In genomic region chr2:158996378-158996993, GRCh38 we compare ENCODE assay signal across 13 cellular contexts. TPM values are rescaled to one million over a fixed set of nuclear protein-coding genes. Genes with fewer than 3 reads are reported as not detected.
DNase-seq lines count a peak whose midpoint lies in the region; ATAC-seq and TF ChIP-seq lines count a peak whose summit lies in the region.
"Had no signal": no experiment of that assay in that cellular context is flagged by ENCODE, and none has a peak within 500 bp of the region (broad histone marks: within the 10 kb centered on the region; RNA-seq: fewer than 3 reads in every experiment).

No MANE protein-coding gene starts in this region.

- H3K27me3 ChIP-seq in heart right ventricle (no peaks in the 10 kb centered on the region), gastroesophageal sphincter (no peaks in the 10 kb centered on the region), SJCRH30 (no peaks in the 10 kb centered on the region)
- H3K27me3 ChIP-seq: vagina had no signal

- no peak for TF ChIP-seq EP300 in gastroesophageal sphincter (IDR thresholded peaks at IDR 0.05)

- TF ChIP-seq POLR2A in gastroesophageal sphincter (IDR thresholded peaks at IDR 0.05): no peak

- peaks cover 7% of the 10 kb centered on the region for H3K36me3 Mint-ChIP-seq in type B pancreatic cell

- H3K4me3 ChIP-seq in heart right ventricle: no peak overlapping the region
- H3K4me3 ChIP-seq in gastroesophageal sphincter: no peak overlapping the region
- no peak overlapping the region for H3K4me3 ChIP-seq in SJCRH30
- H3K4me3 ChIP-seq: vagina had no signal

- H3K27me3 Mint-ChIP-seq in type B pancreatic cell: no peaks in the 10 kb centered on the region

- H3K9me3 Mint-ChIP-seq in type B pancreatic cell: no peaks in the 10 kb centered on the region

- H3K27ac ChIP-seq in heart right ventricle (peak overlapping the region in 1 of 10 donors; percentile 59), gastroesophageal sphincter (no peak overlapping the region), SJCRH30 (no peak overlapping the region)
- H3K27ac ChIP-seq: vagina had no signal

- H3K27ac Mint-ChIP-seq in type B pancreatic cell: peak overlapping the region; percentile 1

- intact Hi-C loops in heart right ventricle (cut with DNase I): no loop called here
- intact Hi-C loops in left cardiac atrium (cut with DNase I): no loop called here

- 89 to 92% methylated on average over 4 of the region's 4 CpGs for WGBS in heart right ventricle, 2 donors
- WGBS in gastroesophageal sphincter (ENCODE audit: low coverage in 1 of 2), 2 donors: 88 to 91% methylated on average over 4 of the region's 4 CpGs

- H3K9me3 ChIP-seq in heart right ventricle (no peaks in the 10 kb centered on the region), gastroesophageal sphincter (no peaks in the 10 kb centered on the region), SJCRH30 (replicated peaks) (no peaks in the 10 kb centered on the region)
- H3K9me3 ChIP-seq: vagina had no signal

- no peak overlapping the region for H3K4me3 Mint-ChIP-seq in type B pancreatic cell

- TF ChIP-seq CTCF in heart right ventricle (IDR thresholded peaks at IDR 0.05) (peak in 8 of 9 donors; percentile 14 to 51 (median 32)), gastroesophageal sphincter (IDR thresholded peaks at IDR 0.05) (peak in 3 of 4 experiments; percentile 5 to 38 (median 19)), type B pancreatic cell (conservative IDR thresholded peaks at IDR 0.05) (peak; percentile 77)

- H3K36me3 ChIP-seq in heart right ventricle (peaks cover 0 to 8% (median 0%) of the 10 kb centered on the region in 9 donors), gastroesophageal sphincter (peaks cover 0 to 6% of the 10 kb centered on the region in 2 donors), SJCRH30 (no peaks in the 10 kb centered on the region)
- H3K36me3 ChIP-seq: vagina had no signal

- DNase-seq in heart right ventricle (no peak), left cardiac atrium (no peak), OCI-M1 (lab: John Stamatoyannopoulos, UW) (peak; percentile 10), type B pancreatic cell (ENCODE audit: extremely low spot score, unreplicated experiment) (no peak), SJCRH30 (no peak)
- DNase-seq in stimulated activated CD4-positive, alpha-beta T cell treated with anti-CD3 and anti-CD28 coated beads, Interleukin-4, amount 100 ng/mL, for 4 hours: no peak
- DNase-seq: activated CD8-positive, alpha-beta memory T cell treated with anti-CD3 and anti-CD28 coated beads, Interleukin-2, amount 50 U/mL, for 48 hours; kidney glomerular epithelial cell; NCI-H345; stimulated activated CD4-positive, alpha-beta T cell treated with anti-CD3 and anti-CD28 coated beads, Interleukin-12 subunit alpha, Interleukin-12 subunit beta, amount 100 ng/mL, for 4 hours had no signal

- peaks cover 45% of the 10 kb centered on the region for H3K4me1 Mint-ChIP-seq in type B pancreatic cell (ENCODE audit: unreplicated experiment)

- H3K4me1 ChIP-seq in heart right ventricle (peaks cover 8 to 90% (median 68%) of the 10 kb centered on the region in 9 donors), gastroesophageal sphincter (peaks cover 0 to 64% (median 0%) of the 10 kb centered on the region in 3 donors), SJCRH30 (peaks cover 14% of the 10 kb centered on the region)

- ATAC-seq in heart right ventricle: no peak
- ATAC-seq in left cardiac atrium: no peak
- no peak for ATAC-seq in gastroesophageal sphincter
- ATAC-seq in GM18870 (IDR thresholded peaks at IDR 0.05; ENCODE audit: unreplicated experiment): no peak

RNA-seq across cellular contexts. Expression of gene TANC1, which starts 28.0 kb away (rescaled TPM):
- total RNA-seq in heart right ventricle: 10 to 100 TPM; 41.0 to 90.5 (median 74.2) TPM
- polyA plus RNA-seq in heart right ventricle: 10 to 100 TPM; 17.8 to 44.0 TPM
- 10 to 100 TPM; 38.6 to 80.7 TPM for total RNA-seq in left cardiac atrium
- total RNA-seq in gastroesophageal sphincter: 10 to 100 TPM; 37.4 to 66.5 (median 46.0) TPM
- total RNA-seq in type B pancreatic cell (ENCODE audit: low replicate concordance): 56.9 and 138 TPM in 2 replicates
- total RNA-seq in SJCRH30 (2014; rRNA removed; shearing (Covaris generic)): 13.5 and 15.1 TPM in 2 replicates

Comparison
In these comparisons a context has a peak if more than half of its experiments do, and no peak if none do; other contexts are left out.
1. CTCF ChIP-seq: peak in every context shown above with its lines; median percentile 77 in type B pancreatic cell; 32 in heart right ventricle; 19 in gastroesophageal sphincter.